Comparison of ENCODE assay signal across 12 cellular contexts in the genomic region with DNA sequence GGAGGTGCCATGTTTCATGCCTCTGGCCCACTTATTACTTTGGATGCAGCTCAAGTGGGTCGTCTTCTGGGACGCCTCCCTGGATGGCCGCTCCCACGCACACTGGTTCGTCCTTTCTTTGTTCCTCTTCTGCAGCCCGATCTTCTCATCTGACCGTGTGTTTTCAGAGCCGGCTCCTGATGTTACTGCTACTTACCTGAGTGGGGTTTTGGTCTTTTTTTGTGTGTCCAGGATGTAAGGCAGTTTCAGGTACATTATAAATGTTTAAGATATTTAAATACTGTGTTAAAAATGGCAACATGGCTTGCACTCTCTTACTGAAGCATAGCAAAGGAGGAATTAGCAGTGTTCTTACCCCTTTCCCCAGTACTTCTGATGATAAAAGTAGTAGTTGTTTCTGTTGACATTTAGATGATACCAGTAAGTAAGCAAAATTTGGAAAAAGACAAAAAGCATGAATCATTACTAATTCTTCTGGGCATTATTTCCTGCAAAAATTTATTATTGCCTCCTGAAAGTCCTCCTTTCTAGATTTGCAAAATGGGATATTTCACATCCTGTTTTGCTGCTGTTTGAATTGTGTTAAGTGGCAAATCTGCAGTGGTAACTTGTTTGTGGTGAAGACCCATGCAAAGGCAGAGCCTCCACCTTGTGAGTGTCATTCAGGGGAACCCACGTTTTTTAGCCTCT. TPM values are rescaled to one million over a fixed set of nuclear protein-coding genes. Genes with fewer than 3 reads are reported as not detected.
DNase-seq lines count a peak whose midpoint lies in the region; ATAC-seq and TF ChIP-seq lines count a peak whose summit lies in the region.
"Had no signal": no experiment of that assay in that cellular context is flagged by ENCODE, and none has a peak within 500 bp of the region (broad histone marks: within the 10 kb centered on the region; RNA-seq: fewer than 3 reads in every experiment).

No MANE protein-coding gene starts in this region.

- CTCF ChIA-PET in activated CD8-positive, alpha-beta memory T cell treated with anti-CD3 and anti-CD28 coated beads, Interleukin-2, amount 10 ng/mL, durations not matched to agents 7 days and 5 days (lab: Charles Lee) = interaction anchor here (1.7 kb wide), 1 partner anchor 15 kb away, joined by 6 read pairs; no protein-coding TSS in a partner anchor

- no peak overlapping the region for H3K9ac ChIP-seq in endodermal cell (ENCODE audit: extremely low read depth, low read length, poor library complexity, severe bottlenecking)

- H3K4me3 Mint-ChIP-seq in endodermal cell = no peak overlapping the region
- H3K4me3 Mint-ChIP-seq in activated CD8-positive, alpha-beta memory T cell treated with anti-CD3 and anti-CD28 coated beads, Interleukin-2, amount 10 ng/mL, durations not matched to agents 7 days and 5 days = no peak overlapping the region

- DNase-seq in endodermal cell (no peak), NCI-H1048 (lab: John Stamatoyannopoulos, UW) (no peak), UCSD-AML1 (lab: John Stamatoyannopoulos, UW; ENCODE audit: unreplicated experiment) (no peak), 8988T (no peak)
- no peak for DNase-seq in activated CD8-positive, alpha-beta memory T cell treated with anti-CD3 and anti-CD28 coated beads, Interleukin-2, amount 10 ng/mL, durations not matched to agents 7 days and 5 days
- DNase-seq: body of pancreas, GF-D8, IMR-90, SIG-M5 had no signal

- H3K4me1 ChIP-seq in endodermal cell (ENCODE audit: control insufficient read depth, insufficient read depth, low read length) = peaks cover 15% of the 10 kb centered on the region

- peaks cover 15% of the 10 kb centered on the region for H3K9me3 Mint-ChIP-seq in endodermal cell
- H3K9me3 Mint-ChIP-seq in activated CD8-positive, alpha-beta memory T cell treated with anti-CD3 and anti-CD28 coated beads, Interleukin-2, amount 10 ng/mL, durations not matched to agents 7 days and 5 days (ENCODE audit: low read depth) = no peaks in the 10 kb centered on the region

- H3K27me3 ChIP-seq in endodermal cell (ENCODE audit: control insufficient read depth, insufficient read depth, low read length, poor library complexity, severe bottlenecking) = no peaks in the 10 kb centered on the region
- H3K27me3 ChIP-seq: body of pancreas had no signal

- peaks cover 43% of the 10 kb centered on the region for H3K4me1 Mint-ChIP-seq in endodermal cell
- peaks cover 58% of the 10 kb centered on the region for H3K4me1 Mint-ChIP-seq in activated CD8-positive, alpha-beta memory T cell treated with anti-CD3 and anti-CD28 coated beads, Interleukin-2, amount 10 ng/mL, durations not matched to agents 7 days and 5 days

- peaks cover 22% of the 10 kb centered on the region for H3K9me3 ChIP-seq in endodermal cell (ENCODE audit: control insufficient read depth, low read length)
- H3K9me3 ChIP-seq: body of pancreas had no signal

- no peak overlapping the region for H3K27ac ChIP-seq in endodermal cell (ENCODE audit: low read depth, low read length)
- H3K27ac ChIP-seq: body of pancreas had no signal

- TF ChIP-seq CTCF in endodermal cell (conservative IDR thresholded peaks at IDR 0.05) = no peak

- WGBS in endodermal cell (ENCODE audit: insufficient coverage in 1 of 2, insufficient read length in 1 of 2), 2 experiments = 89 to 91% methylated on average over 4 to 9 of the region's 9 CpGs

- peak; percentile 61 for ATAC-seq in GM18502 (IDR thresholded peaks at IDR 0.05; ENCODE audit: poor library complexity, unreplicated experiment)
- peak; percentile 59 for ATAC-seq in GM21381 (IDR thresholded peaks at IDR 0.05; ENCODE audit: unreplicated experiment)
- peak; percentile 58 for ATAC-seq in HG03342 (IDR thresholded peaks at IDR 0.05; ENCODE audit: unreplicated experiment)
- no peak for ATAC-seq in activated CD8-positive, alpha-beta memory T cell treated with anti-CD3 and anti-CD28 coated beads, Interleukin-2, amount 10 ng/mL, durations not matched to agents 7 days and 5 days
- ATAC-seq: body of pancreas had no signal

- H3K36me3 ChIP-seq in endodermal cell (ENCODE audit: control insufficient read depth, insufficient read depth, low read length) = peaks cover 49% of the 10 kb centered on the region

- no peak overlapping the region for H3K4me3 ChIP-seq in endodermal cell (ENCODE audit: low read length)
- H3K4me3 ChIP-seq: body of pancreas had no signal

- H3K36me3 Mint-ChIP-seq in endodermal cell (ENCODE audit: low read depth) = peaks cover 38% of the 10 kb centered on the region
- H3K36me3 Mint-ChIP-seq in activated CD8-positive, alpha-beta memory T cell treated with anti-CD3 and anti-CD28 coated beads, Interleukin-2, amount 10 ng/mL, durations not matched to agents 7 days and 5 days = peaks cover 48% of the 10 kb centered on the region

- H3K27ac Mint-ChIP-seq in endodermal cell = peak overlapping the region; percentile 32
- H3K27ac Mint-ChIP-seq in activated CD8-positive, alpha-beta memory T cell treated with anti-CD3 and anti-CD28 coated beads, Interleukin-2, amount 10 ng/mL, durations not matched to agents 7 days and 5 days = no peak overlapping the region

- no peaks in the 10 kb centered on the region for H3K27me3 Mint-ChIP-seq in endodermal cell (ENCODE audit: insufficient read depth)
- H3K27me3 Mint-ChIP-seq in activated CD8-positive, alpha-beta memory T cell treated with anti-CD3 and anti-CD28 coated beads, Interleukin-2, amount 10 ng/mL, durations not matched to agents 7 days and 5 days = no peaks in the 10 kb centered on the region

RNA-seq across cellular contexts. Expression of gene SHH, which starts 59.4 kb away (rescaled TPM):
- 1 to 10 TPM in 1 of 2 donors, under 1 TPM in 1; 0.99 to 1.6 TPM for total RNA-seq in endodermal cell
- polyA plus RNA-seq in endodermal cell (2013, experiment 1 of 2) = 0.93 TPM
- 0.41 TPM for polyA plus RNA-seq in endodermal cell (2013, experiment 2 of 2)
- not detected for total RNA-seq in activated CD8-positive, alpha-beta memory T cell treated with anti-CD3 and anti-CD28 coated beads, Interleukin-2, amount 10 ng/mL, durations not matched to agents 7 days and 5 days
